ENCODE assay signal across 8 cellular contexts in the genomic region with DNA sequence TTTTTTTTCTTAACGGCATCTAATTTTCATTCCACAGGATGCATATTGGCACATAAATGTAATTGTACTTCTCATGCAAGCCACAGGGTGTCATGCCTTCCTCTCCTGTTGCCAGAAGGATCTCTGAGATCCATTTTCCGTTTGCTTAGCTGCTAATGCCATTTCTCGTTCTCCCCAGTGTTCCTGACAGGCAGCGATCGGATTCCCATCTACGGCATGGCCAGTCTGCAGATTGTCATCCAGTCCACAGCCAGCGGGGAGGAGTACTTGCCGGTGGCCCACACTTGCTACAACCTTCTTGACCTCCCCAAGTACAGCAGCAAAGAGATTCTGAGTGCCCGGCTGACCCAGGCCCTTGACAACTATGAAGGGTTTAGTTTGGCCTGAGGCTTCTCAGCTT. TPM values are rescaled to one million over a fixed set of nuclear protein-coding genes. Genes with fewer than 3 reads are reported as not detected.
DNase-seq lines count a peak whose midpoint lies in the region; ATAC-seq lines count a peak whose summit lies in the region.

No MANE protein-coding gene starts in this region.

- no peaks in the 10 kb centered on the region for H3K4me1 Mint-ChIP-seq in stimulated activated naive B cell treated with anti-CD40 and anti-IgM and Interleukin-4, amounts not matched to agents 10 μg/mL and 1 μg/mL and 100 μg/mL, for 72 hours
- no peaks in the 10 kb centered on the region for H3K4me1 Mint-ChIP-seq in CD8-positive, alpha-beta memory T cell

- H3K4me3 ChIP-seq in SJCRH30, result no peak overlapping the region
- H3K4me3 ChIP-seq in CD8-positive, alpha-beta memory T cell (ENCODE audit: low read length), result no peak overlapping the region

- no peaks in the 10 kb centered on the region for H3K4me1 ChIP-seq in SJCRH30
- no peaks in the 10 kb centered on the region for H3K4me1 ChIP-seq in CD8-positive, alpha-beta memory T cell (ENCODE audit: insufficient read depth, low read length)

- CTCF ChIA-PET in CD8-positive, alpha-beta memory T cell (lab: Charles Lee), result interaction anchor here (1.5 kb wide), 1 partner anchor 167 kb away, joined by 4 read pairs; no protein-coding TSS in a partner anchor

- no peaks in the 10 kb centered on the region for H3K9me3 Mint-ChIP-seq in stimulated activated naive B cell treated with anti-CD40 and anti-IgM and Interleukin-4, amounts not matched to agents 10 μg/mL and 1 μg/mL and 100 μg/mL, for 72 hours
- peaks cover 0 to under 1% (median 0%) of the 10 kb centered on the region in 5 donors for H3K9me3 Mint-ChIP-seq in CD8-positive, alpha-beta memory T cell

- H3K27ac Mint-ChIP-seq in stimulated activated naive B cell treated with anti-CD40 and anti-IgM and Interleukin-4, amounts not matched to agents 10 μg/mL and 1 μg/mL and 100 μg/mL, for 72 hours, result no peak overlapping the region
- no peak overlapping the region for H3K27ac Mint-ChIP-seq in CD8-positive, alpha-beta memory T cell

- H3K27me3 Mint-ChIP-seq in stimulated activated naive B cell treated with anti-CD40 and anti-IgM and Interleukin-4, amounts not matched to agents 10 μg/mL and 1 μg/mL and 100 μg/mL, for 72 hours, result no peaks in the 10 kb centered on the region
- H3K27me3 Mint-ChIP-seq in CD8-positive, alpha-beta memory T cell, result no peaks in the 10 kb centered on the region

- no peak overlapping the region for H3K27ac ChIP-seq in SJCRH30
- H3K27ac ChIP-seq in CD8-positive, alpha-beta memory T cell (ENCODE audit: low read depth, low read length), result no peak overlapping the region

- H3K36me3 ChIP-seq in SJCRH30, result peaks cover 11% of the 10 kb centered on the region; the same call in 1 of the 2 replicates
- H3K36me3 ChIP-seq in CD8-positive, alpha-beta memory T cell (ENCODE audit: insufficient read depth, low read length), result peaks cover 26% of the 10 kb centered on the region

- POLR2A ChIA-PET in CD8-positive, alpha-beta memory T cell (lab: Charles Lee), result no interaction called here

- no peaks in the 10 kb centered on the region for H3K9me3 ChIP-seq in SJCRH30 (replicated peaks)
- no peaks in the 10 kb centered on the region for H3K9me3 ChIP-seq in CD8-positive, alpha-beta memory T cell (ENCODE audit: low read length)

- no peaks in the 10 kb centered on the region for H3K27me3 ChIP-seq in SJCRH30
- no peaks in the 10 kb centered on the region for H3K27me3 ChIP-seq in CD8-positive, alpha-beta memory T cell (ENCODE audit: insufficient read depth, low read length, poor library complexity, severe bottlenecking)

- H3K36me3 Mint-ChIP-seq in stimulated activated naive B cell treated with anti-CD40 and anti-IgM and Interleukin-4, amounts not matched to agents 10 μg/mL and 1 μg/mL and 100 μg/mL, for 72 hours, result peaks cover 23 to 53% of the 10 kb centered on the region in 2 donors
- peaks cover 36 to 81% (median 45%) of the 10 kb centered on the region in 3 donors for H3K36me3 Mint-ChIP-seq in CD8-positive, alpha-beta memory T cell

- DNase-seq in HT1080 (ENCODE audit: low read depth), result peak; percentile 24
- peak; percentile 42 to 68 for DNase-seq in SJCRH30
- peak; percentile 36 for DNase-seq in foreskin melanocyte
- DNase-seq in putamen (ENCODE audit: low spot score), result peak; percentile 77
- no peak for DNase-seq in stimulated activated naive B cell treated with anti-CD40 and anti-IgM and Interleukin-4, amounts not matched to agents 10 μg/mL and 1 μg/mL and 100 μg/mL, for 72 hours
- DNase-seq in CD8-positive, alpha-beta memory T cell, result no peak

- no peak overlapping the region for H3K4me3 Mint-ChIP-seq in stimulated activated naive B cell treated with anti-CD40 and anti-IgM and Interleukin-4, amounts not matched to agents 10 μg/mL and 1 μg/mL and 100 μg/mL, for 72 hours
- no peak overlapping the region for H3K4me3 Mint-ChIP-seq in CD8-positive, alpha-beta memory T cell

- no peak for ATAC-seq in stimulated activated naive B cell treated with anti-CD40 and anti-IgM and Interleukin-4, amounts not matched to agents 10 μg/mL and 1 μg/mL and 100 μg/mL, for 72 hours (replicated peaks)
- no peak for ATAC-seq in HG03196 (IDR thresholded peaks at IDR 0.05; ENCODE audit: unreplicated experiment)
- no peak for ATAC-seq in GM18909 (IDR thresholded peaks at IDR 0.05; ENCODE audit: poor library complexity, unreplicated experiment)

RNA-seq across cellular contexts. Expression of a gene that starts 8.9 kb away (rescaled TPM):
- 6.6 and 9.2 TPM in 2 replicates for total RNA-seq in HT1080 (2014; rRNA removed; shearing (Covaris generic))
- polyA plus RNA-seq in HT1080 (2015; cell fraction: cytosol; rRNA removed), result 9.3 and 9.7 TPM in 2 replicates
- 5.2 and 5.6 TPM in 2 replicates for polyA plus RNA-seq in HT1080 (2015; cell fraction: nucleus; rRNA removed)
- 10.4 and 10.5 TPM in 2 replicates for total RNA-seq in SJCRH30 (2014; rRNA removed; shearing (Covaris generic))
- total RNA-seq in CD8-positive, alpha-beta memory T cell, result 1 to 10 TPM; 4.4 to 4.8 TPM
- polyA plus RNA-seq in CD8-positive, alpha-beta memory T cell, result 2.5 TPM

Comparison
In these comparisons a context has a peak if more than half of its experiments do, and no peak if none do; other contexts are left out.
1. DNase-seq: peak in HT1080 (single experiment), SJCRH30 (2 of 2), foreskin melanocyte (single experiment) and putamen (single experiment); none in stimulated activated naive B cell treated with anti-CD40 and anti-IgM and Interleukin-4, amounts not matched to agents 10 μg/mL and 1 μg/mL and 100 μg/mL, for 72 hours (single experiment) and CD8-positive, alpha-beta memory T cell (0 of 5).